ENCODE assay signal across 9 cellular contexts in the genomic region with DNA sequence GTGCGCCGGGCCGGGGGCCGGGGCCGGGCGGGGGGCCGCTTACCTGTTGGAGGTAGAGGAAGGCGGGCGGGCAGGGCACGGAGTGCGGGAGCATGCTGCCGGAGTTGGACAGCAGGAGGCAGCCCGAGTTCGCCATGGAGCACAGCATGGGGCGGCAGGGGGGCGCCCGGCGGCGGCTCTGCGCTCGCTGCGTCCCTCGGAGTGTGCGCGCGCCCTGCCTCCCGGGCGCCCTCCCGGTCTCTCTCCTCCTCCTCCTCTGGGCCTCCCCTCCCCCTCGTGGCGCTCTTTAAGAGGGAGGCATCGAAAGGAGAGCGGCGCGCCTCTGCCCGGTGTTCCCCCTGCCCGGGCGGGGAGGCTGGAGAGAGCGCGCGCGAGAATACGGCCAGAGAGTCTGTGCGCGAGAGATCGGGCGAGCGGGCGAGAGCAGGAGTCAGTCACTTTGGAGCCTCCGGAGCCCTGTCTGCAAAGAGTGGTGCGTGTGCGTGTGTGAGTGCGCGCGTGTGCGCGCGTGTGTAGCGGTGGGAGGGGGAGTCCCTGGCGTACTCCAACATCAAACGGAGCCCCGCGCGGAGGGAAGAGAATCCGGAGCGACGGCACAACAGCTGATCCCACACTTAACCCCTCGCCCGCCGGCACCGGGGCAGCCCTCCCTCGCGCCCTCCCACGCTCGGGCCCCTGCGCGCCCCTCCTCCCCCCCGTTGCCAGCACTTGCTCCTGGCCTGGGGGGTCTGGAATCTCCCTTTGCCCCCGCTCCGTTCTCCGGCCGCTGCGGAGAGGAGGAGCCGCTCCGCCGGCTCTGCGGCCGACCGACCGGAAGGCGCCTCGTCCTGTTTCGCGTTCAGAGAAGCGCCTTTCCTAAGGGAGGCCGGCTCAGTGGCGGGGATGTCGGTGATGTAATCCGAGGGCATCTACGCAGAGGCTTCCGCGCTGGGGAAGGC.
DNase-seq lines count a peak whose midpoint lies in the region; ATAC-seq, FAIRE-seq and TF ChIP-seq lines count a peak whose summit lies in the region.
"Had no signal": no experiment of that assay in that cellular context is flagged by ENCODE, and none has a peak within 500 bp of the region (broad histone marks: within the 10 kb centered on the region; RNA-seq: fewer than 3 reads in every experiment).

No MANE protein-coding gene starts in this region.

- peak overlapping the region; percentile 39 for H3K9ac ChIP-seq in HUES48 (ENCODE audit: low read depth, low read length)
- no peak overlapping the region for H3K9ac ChIP-seq in muscle layer of colon (ENCODE audit: low read length)

- no peak overlapping the region for H3K27ac Mint-ChIP-seq in activated naive CD8-positive, alpha-beta T cell treated with anti-CD3 and anti-CD28 coated beads, Interleukin-2, amount 50 U/mL, for 24 hours

- H3K36me3 ChIP-seq in HUES48 (ENCODE audit: control insufficient read depth, insufficient read depth, low read length) (no peaks in the 10 kb centered on the region), muscle layer of colon (ENCODE audit: insufficient read depth, low read length) (no peaks in the 10 kb centered on the region), prostate gland (no peaks in the 10 kb centered on the region)

- ATAC-seq in activated naive CD8-positive, alpha-beta T cell treated with anti-CD3 and anti-CD28 coated beads, Interleukin-2, amount 50 U/mL, for 24 hours = peak; percentile 16
- no peak for ATAC-seq in GM18858 (IDR thresholded peaks at IDR 0.05; ENCODE audit: unreplicated experiment)
- ATAC-seq: GM12878 had no signal

- no peaks in the 10 kb centered on the region for H3K9me3 Mint-ChIP-seq in activated naive CD8-positive, alpha-beta T cell treated with anti-CD3 and anti-CD28 coated beads, Interleukin-2, amount 50 U/mL, for 24 hours

- H3K36me3 Mint-ChIP-seq in activated naive CD8-positive, alpha-beta T cell treated with anti-CD3 and anti-CD28 coated beads, Interleukin-2, amount 50 U/mL, for 24 hours (ENCODE audit: low read depth) = no peaks in the 10 kb centered on the region

- peak overlapping the region; percentile 55 for H3K4me3 Mint-ChIP-seq in activated naive CD8-positive, alpha-beta T cell treated with anti-CD3 and anti-CD28 coated beads, Interleukin-2, amount 50 U/mL, for 24 hours

- H3K27ac ChIP-seq in HUES48 (ENCODE audit: low read depth, low read length) (no peak overlapping the region), muscle layer of colon (ENCODE audit: low read depth, low read length) (no peak overlapping the region), prostate gland (no peak overlapping the region)

- peak; percentile 90 for DNase-seq in D721Med (ENCODE audit: insufficient read length, low spot score)
- DNase-seq in activated naive CD8-positive, alpha-beta T cell treated with anti-CD3 and anti-CD28 coated beads, Interleukin-2, amount 50 U/mL, for 24 hours = peak; percentile 9
- DNase-seq in activated CD8-positive, alpha-beta memory T cell treated with anti-CD3 and anti-CD28 coated beads for 24 hours = no peak
- DNase-seq in MV-4-11 (lab: John Stamatoyannopoulos, UW) = no peak
- DNase-seq in prostate gland (ENCODE audit: low spot score) = no peak

- peaks cover 43% of the 10 kb centered on the region for H3K27me3 Mint-ChIP-seq in activated naive CD8-positive, alpha-beta T cell treated with anti-CD3 and anti-CD28 coated beads, Interleukin-2, amount 50 U/mL, for 24 hours

- H3K9me3 ChIP-seq in HUES48 (ENCODE audit: control insufficient read depth, insufficient read depth, low read length) = no peaks in the 10 kb centered on the region
- no peaks in the 10 kb centered on the region for H3K9me3 ChIP-seq in muscle layer of colon (ENCODE audit: low read length)
- no peaks in the 10 kb centered on the region for H3K9me3 ChIP-seq in prostate gland

- TF ChIP-seq POLR2A in prostate gland (IDR thresholded peaks at IDR 0.05) = no peak

- WGBS in prostate gland = 1% methylated on average over 61 of the region's 102 CpGs

- H3K4me1 Mint-ChIP-seq in activated naive CD8-positive, alpha-beta T cell treated with anti-CD3 and anti-CD28 coated beads, Interleukin-2, amount 50 U/mL, for 24 hours = no peaks in the 10 kb centered on the region

- peaks cover 31% of the 10 kb centered on the region for H3K27me3 ChIP-seq in HUES48 (ENCODE audit: control insufficient read depth, insufficient read depth, low read length)
- H3K27me3 ChIP-seq in muscle layer of colon (ENCODE audit: control insufficient read depth in 1 of 2, insufficient read depth in 2 of 2, low read length in 2 of 2) = peaks cover 0 to 48% of the 10 kb centered on the region in 2 donors
- H3K27me3 ChIP-seq in prostate gland (replicated peaks; ENCODE audit: insufficient read depth) = peaks cover 40% of the 10 kb centered on the region

- intact Hi-C loops in prostate gland (cut with DNase I) = no loop called here

- no peak for FAIRE-seq in D721Med (lab: Jason Lieb, UNC)
- FAIRE-seq: GM12878 had no signal

- peak; percentile 25 for TF ChIP-seq CTCF in D721Med (IDR thresholded peaks at IDR 0.05; ENCODE audit: insufficient read depth, missing control alignments)
- no peak for TF ChIP-seq CTCF in prostate gland (IDR thresholded peaks at IDR 0.05)

- H3K4me3 ChIP-seq in HUES48 (ENCODE audit: low read depth, low read length) = peak overlapping the region; percentile 66
- H3K4me3 ChIP-seq in muscle layer of colon (ENCODE audit: low read depth in 1 of 2, low read length in 2 of 2) = peak overlapping the region; percentile 21 to 35
- peak overlapping the region in 1 of 2 donors; percentile 7 for H3K4me3 ChIP-seq in prostate gland
- H3K4me3 ChIP-seq: GM12878 had no signal

- H3K4me1 ChIP-seq in HUES48 (ENCODE audit: control insufficient read depth, insufficient read depth, low read length) (peaks cover 9% of the 10 kb centered on the region), muscle layer of colon (ENCODE audit: insufficient read depth, low read length) (peaks cover 18% of the 10 kb centered on the region), prostate gland (replicated peaks) (peaks cover 4% of the 10 kb centered on the region)

Comparison
In these comparisons a context has a peak if more than half of its experiments do, and no peak if none do; other contexts are left out.
1. DNase-seq: peak in D721Med (single experiment) and activated naive CD8-positive, alpha-beta T cell treated with anti-CD3 and anti-CD28 coated beads, Interleukin-2, amount 50 U/mL, for 24 hours (single experiment); none in activated CD8-positive, alpha-beta memory T cell treated with anti-CD3 and anti-CD28 coated beads for 24 hours (single experiment), MV-4-11 (single experiment) and prostate gland (single experiment).